Comparison of ENCODE assay signal across 8 cellular contexts in genomic region chr11:65919151-65920034, GRCh38. TPM values are rescaled to one million over a fixed set of nuclear protein-coding genes. Genes with fewer than 3 reads are reported as not detected.
A peak's percentile ranks its signal among the peaks of the same experiment; 100 is the strongest.
DNase-seq lines count a peak whose midpoint lies in the region; ATAC-seq and TF ChIP-seq lines count a peak whose summit lies in the region.

TSS of gene DRAP1 (plus strand) at chr11:65919426. CDS start at chr11:65919502, 76 bp downstream.

- H3K36me3 ChIP-seq in left ventricle myocardium inferior = peaks cover 32% of the 10 kb centered on the region
- H3K36me3 ChIP-seq in upper lobe of right lung = peaks cover 16% of the 10 kb centered on the region

- H3K36me3 Mint-ChIP-seq in T-helper 17 cell (ENCODE audit: low read depth) (no peaks in the 10 kb centered on the region), progenitor cell of endocrine pancreas (ENCODE audit: insufficient read depth) (peaks cover 5% of the 10 kb centered on the region)

- peak within 1 kb of the TSS; percentile 100 for H3K4me3 ChIP-seq in left ventricle myocardium inferior
- peak within 1 kb of the TSS; percentile 98 for H3K4me3 ChIP-seq in upper lobe of right lung

- H3K4me3 Mint-ChIP-seq in T-helper 17 cell (peak within 1 kb of the TSS; percentile 94), progenitor cell of endocrine pancreas (ENCODE audit: low read depth) (peak within 1 kb of the TSS; percentile 84)

- no peaks in the 10 kb centered on the region for H3K9me3 Mint-ChIP-seq in progenitor cell of endocrine pancreas (ENCODE audit: low read depth)

- peak within 1 kb of the TSS; percentile 86 for H3K27ac Mint-ChIP-seq in T-helper 17 cell
- H3K27ac Mint-ChIP-seq in progenitor cell of endocrine pancreas = peak within 1 kb of the TSS; percentile 92

- intact Hi-C loops in left ventricle myocardium inferior (cut with micrococcal nuclease) = no loop called here
- intact Hi-C loops in upper lobe of right lung (cut with DNase I) = loop anchor here (10.0 kb wide), 1 partner anchor 55 kb away; no protein-coding TSS in a partner anchor

- H3K27me3 ChIP-seq in left ventricle myocardium inferior (ENCODE audit: low read depth) (no peaks in the 10 kb centered on the region), upper lobe of right lung (no peaks in the 10 kb centered on the region)

- peak; percentile 100 for DNase-seq in GM13977 (ENCODE audit: low spot score)
- peak; percentile 84 to 98 for DNase-seq in NCI-H187 (lab: John Stamatoyannopoulos, UW)
- DNase-seq in T-helper 17 cell = peak; percentile 97 to 100 (median 100)
- DNase-seq in amygdala (lab: John Stamatoyannopoulos, UW) = peak; percentile 71 to 100 (median 98)
- DNase-seq in left ventricle myocardium inferior = peak; percentile 99
- peak; percentile 98 for DNase-seq in progenitor cell of endocrine pancreas (ENCODE audit: low spot score, unreplicated experiment)
- DNase-seq in upper lobe of right lung = peak; percentile 100

- H3K27ac ChIP-seq in left ventricle myocardium inferior (replicated peaks) (peak within 1 kb of the TSS; percentile 99), upper lobe of right lung (peak within 1 kb of the TSS; percentile 94)

- ATAC-seq in HG02938 (IDR thresholded peaks at IDR 0.05; ENCODE audit: unreplicated experiment) (peak; percentile 70), T-helper 17 cell (peak; percentile 91), upper lobe of right lung (peak; percentile 94)

- no peaks in the 10 kb centered on the region for H3K27me3 Mint-ChIP-seq in T-helper 17 cell
- H3K27me3 Mint-ChIP-seq in progenitor cell of endocrine pancreas = peaks cover 5% of the 10 kb centered on the region

- H3K4me1 Mint-ChIP-seq in T-helper 17 cell = peaks cover 29% of the 10 kb centered on the region
- H3K4me1 Mint-ChIP-seq in progenitor cell of endocrine pancreas (ENCODE audit: low read depth) = peaks cover 6% of the 10 kb centered on the region

- in situ Hi-C loops in GM13977 (cut with MboI; ENCODE audit: low pct_unique_long_range_greater_than_20kb, low sequenced_read_pairs, unreplicated experiment) = no loop called here

- peaks cover 63% of the 10 kb centered on the region for H3K4me1 ChIP-seq in left ventricle myocardium inferior
- peaks cover 48% of the 10 kb centered on the region for H3K4me1 ChIP-seq in upper lobe of right lung

- TF ChIP-seq CTCF in GM13977 (IDR thresholded peaks at IDR 0.05; ENCODE audit: extremely low read depth, insufficient read depth, missing control alignments) (no peak), left ventricle myocardium inferior (IDR thresholded peaks at IDR 0.05; ENCODE audit: borderline replicate concordance) (no peak), progenitor cell of endocrine pancreas (IDR thresholded peaks at IDR 0.05; ENCODE audit: unreplicated experiment) (peak; percentile 8), upper lobe of right lung (IDR thresholded peaks at IDR 0.05) (no peak)

- H3K9me3 ChIP-seq in T-helper 17 cell (ENCODE audit: control insufficient read depth, low read length, poor library complexity, severe bottlenecking) (no peaks in the 10 kb centered on the region), left ventricle myocardium inferior (replicated peaks) (no peaks in the 10 kb centered on the region), upper lobe of right lung (no peaks in the 10 kb centered on the region)

RNA-seq across cellular contexts. Expression of gene DRAP1, which starts in this region (rescaled TPM):
- 10 to 100 TPM; 63.1 to 65.7 TPM for total RNA-seq in T-helper 17 cell
- 94.7 TPM for total RNA-seq in left ventricle myocardium inferior
- total RNA-seq in progenitor cell of endocrine pancreas = 61.5 and 65.8 TPM in 2 replicates
- total RNA-seq in upper lobe of right lung = 62.8 TPM

Comparison
In these comparisons a context has a peak if more than half of its experiments do, and no peak if none do; other contexts are left out.
1. Peak in every context shown above with its lines: DNase-seq, ATAC-seq, H3K4me3 ChIP-seq and H3K27ac ChIP-seq.